17 cellular contexts compared by ENCODE assay signal in the genomic region with DNA sequence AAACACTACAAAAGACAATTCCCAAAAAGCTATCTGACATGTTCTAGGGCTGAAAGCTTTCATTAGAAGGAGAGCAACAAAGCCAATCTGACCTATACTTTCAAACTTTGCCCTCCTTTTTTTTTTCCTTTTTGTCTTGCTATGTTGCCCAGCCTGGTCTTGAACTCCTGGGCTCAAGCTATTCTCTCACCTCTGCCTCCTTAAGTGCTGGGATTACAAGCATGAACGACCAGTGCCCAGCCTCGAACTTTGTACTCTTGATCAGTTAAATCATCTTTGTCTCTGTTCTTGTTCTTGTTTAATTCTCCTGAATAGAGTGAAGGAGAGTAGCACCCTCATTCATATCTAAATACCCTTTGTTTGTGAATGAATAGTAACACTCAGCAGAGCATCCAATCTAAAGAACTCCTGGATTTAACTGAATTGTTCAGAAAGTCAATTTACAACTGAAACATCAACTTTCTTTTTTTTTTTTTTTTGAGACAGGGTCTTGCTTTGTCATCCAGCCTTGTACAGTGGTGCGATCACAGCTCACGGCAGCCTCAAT. TPM values are rescaled to one million over a fixed set of nuclear protein-coding genes. Genes with fewer than 3 reads are reported as not detected.
DNase-seq lines count a peak whose midpoint lies in the region; ATAC-seq and TF ChIP-seq lines count a peak whose summit lies in the region.
"Had no signal": no experiment of that assay in that cellular context is flagged by ENCODE, and none has a peak within 500 bp of the region (broad histone marks: within the 10 kb centered on the region; RNA-seq: fewer than 3 reads in every experiment).

No MANE protein-coding gene starts in this region.

- H3K4me1 Mint-ChIP-seq in activated naive CD4-positive, alpha-beta T cell treated with anti-CD3 and anti-CD28 coated beads for 36 hours (ENCODE audit: low read depth): peaks cover 15% of the 10 kb centered on the region
- no peaks in the 10 kb centered on the region for H3K4me1 Mint-ChIP-seq in HFFc6 (ENCODE audit: low read depth)
- H3K4me1 Mint-ChIP-seq in activated naive CD8-positive, alpha-beta T cell (ENCODE audit: low read depth): no peaks in the 10 kb centered on the region
- H3K4me1 Mint-ChIP-seq in stimulated activated effector memory CD8-positive, alpha-beta T cell treated with anti-CD3 and anti-CD28 coated beads, Interleukin-12 subunit alpha, Interleukin-12 subunit beta, amount 100 ng/mL, for 72 hours: no peaks in the 10 kb centered on the region

- no peak for ATAC-seq in stimulated activated effector memory CD8-positive, alpha-beta T cell treated with anti-CD3 and anti-CD28 coated beads, Interleukin-12 subunit alpha, Interleukin-12 subunit beta, amount 100 ng/mL, for 72 hours
- ATAC-seq: PC-3 had no signal

- CTCF ChIA-PET in activated naive CD4-positive, alpha-beta T cell treated with anti-CD3 and anti-CD28 coated beads for 36 hours (lab: Charles Lee): interaction anchor here (0.9 to 1.0 kb wide), 2 partner anchors 20 to 38 kb away, joined by 3 to 5 read pairs; no protein-coding TSS in a partner anchor

- H3K36me3 Mint-ChIP-seq in activated naive CD4-positive, alpha-beta T cell treated with anti-CD3 and anti-CD28 coated beads for 36 hours (ENCODE audit: low read depth): peaks cover 45% of the 10 kb centered on the region
- peaks cover 42% of the 10 kb centered on the region for H3K36me3 Mint-ChIP-seq in HFFc6 (ENCODE audit: low read depth)
- peaks cover 16% of the 10 kb centered on the region for H3K36me3 Mint-ChIP-seq in activated naive CD8-positive, alpha-beta T cell
- peaks cover 100% of the 10 kb centered on the region for H3K36me3 Mint-ChIP-seq in stimulated activated effector memory CD8-positive, alpha-beta T cell treated with anti-CD3 and anti-CD28 coated beads, Interleukin-12 subunit alpha, Interleukin-12 subunit beta, amount 100 ng/mL, for 72 hours

- intact Hi-C loops in activated naive CD4-positive, alpha-beta T cell treated with anti-CD3 and anti-CD28 coated beads for 36 hours (cut with micrococcal nuclease): no loop called here

- TF ChIP-seq CTCF in HFFc6 (IDR thresholded peaks at IDR 0.05): no peak

- H3K4me3 Mint-ChIP-seq in activated naive CD4-positive, alpha-beta T cell treated with anti-CD3 and anti-CD28 coated beads for 36 hours: no peak overlapping the region
- H3K4me3 Mint-ChIP-seq in HFFc6: no peak overlapping the region
- no peak overlapping the region for H3K4me3 Mint-ChIP-seq in activated naive CD8-positive, alpha-beta T cell
- no peak overlapping the region for H3K4me3 Mint-ChIP-seq in stimulated activated effector memory CD8-positive, alpha-beta T cell treated with anti-CD3 and anti-CD28 coated beads, Interleukin-12 subunit alpha, Interleukin-12 subunit beta, amount 100 ng/mL, for 72 hours
- H3K4me3 Mint-ChIP-seq: CD8-positive, alpha-beta memory T cell had no signal

- H3K9me3 Mint-ChIP-seq in activated naive CD4-positive, alpha-beta T cell treated with anti-CD3 and anti-CD28 coated beads for 36 hours: no peaks in the 10 kb centered on the region
- H3K9me3 Mint-ChIP-seq in HFFc6: no peaks in the 10 kb centered on the region
- no peaks in the 10 kb centered on the region for H3K9me3 Mint-ChIP-seq in activated naive CD8-positive, alpha-beta T cell (ENCODE audit: low read depth)
- no peaks in the 10 kb centered on the region for H3K9me3 Mint-ChIP-seq in stimulated activated effector memory CD8-positive, alpha-beta T cell treated with anti-CD3 and anti-CD28 coated beads, Interleukin-12 subunit alpha, Interleukin-12 subunit beta, amount 100 ng/mL, for 72 hours
- H3K9me3 Mint-ChIP-seq: CD8-positive, alpha-beta memory T cell had no signal

- DNase-seq in activated naive CD4-positive, alpha-beta T cell treated with anti-CD3 and anti-CD28 coated beads for 36 hours: no peak
- no peak for DNase-seq in activated naive CD4-positive, alpha-beta T cell (lab: John Stamatoyannopoulos, UW)
- DNase-seq in HFFc6 (no peak), Kasumi-1 (lab: John Stamatoyannopoulos, UW) (no peak), SW480 (ENCODE audit: low spot score) (no peak)
- no peak for DNase-seq in stimulated activated effector memory CD8-positive, alpha-beta T cell treated with anti-CD3 and anti-CD28 coated beads, Interleukin-12 subunit alpha, Interleukin-12 subunit beta, amount 100 ng/mL, for 72 hours (ENCODE audit: low spot score in 2 of 2)
- DNase-seq: CD8-positive, alpha-beta memory T cell; GM23248; KG1; MV-4-11; NCI-H1417; NCI-H187; NCI-H226; NCI-H524; PC-3; RPMI8226 had no signal

- H3K27me3 Mint-ChIP-seq in activated naive CD4-positive, alpha-beta T cell treated with anti-CD3 and anti-CD28 coated beads for 36 hours (ENCODE audit: low read depth): no peaks in the 10 kb centered on the region
- peaks cover 4% of the 10 kb centered on the region; the same call in 1 of the 2 replicates for H3K27me3 Mint-ChIP-seq in HFFc6 (ENCODE audit: insufficient read depth)
- H3K27me3 Mint-ChIP-seq in activated naive CD8-positive, alpha-beta T cell: no peaks in the 10 kb centered on the region
- H3K27me3 Mint-ChIP-seq: CD8-positive, alpha-beta memory T cell had no signal

- H3K27ac Mint-ChIP-seq in activated naive CD4-positive, alpha-beta T cell treated with anti-CD3 and anti-CD28 coated beads for 36 hours: peak overlapping the region; percentile 30
- H3K27ac Mint-ChIP-seq in HFFc6: peak overlapping the region; percentile 3
- H3K27ac Mint-ChIP-seq in activated naive CD8-positive, alpha-beta T cell: peak overlapping the region; percentile 16
- peak overlapping the region; percentile 48 for H3K27ac Mint-ChIP-seq in stimulated activated effector memory CD8-positive, alpha-beta T cell treated with anti-CD3 and anti-CD28 coated beads, Interleukin-12 subunit alpha, Interleukin-12 subunit beta, amount 100 ng/mL, for 72 hours

RNA-seq across cellular contexts. Expression of a gene that starts 22.1 kb away (rescaled TPM):
- total RNA-seq in activated naive CD4-positive, alpha-beta T cell treated with anti-CD3 and anti-CD28 coated beads for 36 hours: 100 to 1,000 TPM; 101 to 107 TPM
- 10 to 100 TPM; 84.2 to 94.7 (median 88.4) TPM for total RNA-seq in HFFc6 (2021; fragmentation: NEBNext Ultra II Directional; extraction: Animal tissue kit (Norgen Biotek cat#: 25700))

RNA-seq across cellular contexts. Expression of a gene that starts 22.3 kb away (rescaled TPM):
- 10 to 100 TPM; 12.7 to 13.4 TPM for total RNA-seq in activated naive CD4-positive, alpha-beta T cell treated with anti-CD3 and anti-CD28 coated beads for 36 hours
- total RNA-seq in HFFc6 (2021; fragmentation: NEBNext Ultra II Directional; extraction: Animal tissue kit (Norgen Biotek cat#: 25700)): 1 to 10 TPM; 3.9 to 5.5 (median 4.8) TPM
